Comparison of ENCODE assay signal across 11 cellular contexts in the genomic region with DNA sequence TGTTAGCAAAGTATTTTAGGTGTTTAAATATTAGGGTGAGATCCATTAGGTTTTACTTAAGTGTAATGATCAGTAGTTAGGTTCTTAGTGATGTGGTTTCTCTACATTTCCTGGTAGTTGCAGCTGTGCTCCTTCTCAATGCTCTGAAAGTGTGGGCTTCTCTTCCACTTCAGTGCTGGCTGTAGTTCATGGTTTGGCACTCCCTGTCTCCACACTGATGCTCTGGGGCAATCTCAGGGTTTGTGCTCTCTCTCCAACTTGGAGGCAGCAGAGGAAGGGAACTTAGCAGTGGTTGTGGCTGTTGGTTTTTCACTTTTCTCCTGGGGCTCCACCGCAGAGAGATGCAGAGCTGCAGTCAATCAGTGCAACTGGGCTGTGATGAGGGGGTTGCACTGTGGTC.
"Had no signal": no experiment of that assay in that cellular context is flagged by ENCODE, and none has a peak within 500 bp of the region (broad histone marks: within the 10 kb centered on the region; RNA-seq: fewer than 3 reads in every experiment).

No MANE protein-coding gene starts in this region.

- DNase-seq: GM23248, GOT3, H7, HFFc6, IMR-90, KBM-7 had no signal

- H3K4me2 ChIP-seq: KMS-11 had no signal

- FAIRE-seq: HepG2 had no signal

- H2AFZ ChIP-seq: GM23248 had no signal

- H3K27ac ChIP-seq: GM23248, HL-60, KMS-11 had no signal

- H3K4me3 ChIP-seq: GM23248, HAP-1 had no signal

- ATAC-seq: HCT116, HepG2 had no signal

- H3K9ac ChIP-seq: GM23248, KMS-11 had no signal

- H3K4me1 ChIP-seq: HAP-1 had no signal

- H3K9me3 ChIP-seq: HAP-1 had no signal

- H3K36me3 ChIP-seq: HAP-1 had no signal
